ENCODE assay signal across 8 cellular contexts in the genomic region with DNA sequence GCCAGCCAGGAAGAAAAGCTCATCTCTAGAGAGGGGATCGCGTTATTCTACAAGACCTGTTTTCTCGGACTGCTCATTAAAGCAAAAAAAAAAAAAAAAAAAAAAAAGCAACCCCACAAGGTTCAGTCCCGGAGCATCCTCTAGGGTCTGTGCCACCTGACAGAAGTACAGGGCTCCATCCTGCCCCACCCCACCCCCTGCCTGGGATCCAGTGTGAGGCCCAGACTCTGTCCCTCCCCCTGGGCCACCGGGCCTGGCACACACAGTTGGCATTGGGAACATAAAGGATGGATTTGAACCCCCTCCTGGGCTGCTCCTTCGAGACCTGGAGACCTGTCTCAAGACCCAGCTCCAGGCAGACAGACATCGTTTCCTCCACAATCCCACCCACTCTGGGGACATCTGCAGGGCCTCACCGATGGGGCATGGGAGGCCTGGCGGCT. TPM values are rescaled to one million over a fixed set of nuclear protein-coding genes. Genes with fewer than 3 reads are reported as not detected.
DNase-seq lines count a peak whose midpoint lies in the region; ATAC-seq, FAIRE-seq and TF ChIP-seq lines count a peak whose summit lies in the region.

No MANE protein-coding gene starts in this region.

- H3K36me3 Mint-ChIP-seq in MCF 10A (ENCODE audit: insufficient read depth, unreplicated experiment) = no peaks in the 10 kb centered on the region
- H3K36me3 Mint-ChIP-seq in memory B cell = peaks cover 12% of the 10 kb centered on the region

- intact Hi-C loops in MCF 10A (cut with micrococcal nuclease) = no loop called here

- peak; percentile 9 for FAIRE-seq in urothelium cell line (lab: Jason Lieb, UNC)

- peak overlapping the region; percentile 93 for H3K4me2 ChIP-seq in DOHH2 (ENCODE audit: low read length)

- H3K4me1 ChIP-seq in DOHH2 (ENCODE audit: control insufficient read depth, low read length) = peaks cover 83% of the 10 kb centered on the region

- peaks cover 12% of the 10 kb centered on the region for H3K4me1 Mint-ChIP-seq in MCF 10A (ENCODE audit: insufficient read depth, unreplicated experiment)
- peaks cover 39% of the 10 kb centered on the region for H3K4me1 Mint-ChIP-seq in memory B cell

- peak overlapping the region; percentile 76 for H3K27ac ChIP-seq in DOHH2 (ENCODE audit: low read depth, low read length)

- no peak for TF ChIP-seq CTCF in DOHH2 (IDR thresholded peaks at IDR 0.05; ENCODE audit: low read depth, low read length, poor library complexity, severe bottlenecking)
- TF ChIP-seq CTCF in MCF 10A (IDR thresholded peaks at IDR 0.05; ENCODE audit: unreplicated experiment) = no peak

- CTCF ChIA-PET in MCF 10A (lab: Yijun Ruan, JAX) = no interaction called here

- TSS peak; percentile 30 for BruUV-seq in MCF 10A (replicated peaks; lab: Mats Ljungman, UMichigan)

- H3K27me3 Mint-ChIP-seq in MCF 10A (ENCODE audit: insufficient read depth, unreplicated experiment) = no peaks in the 10 kb centered on the region
- H3K27me3 Mint-ChIP-seq in memory B cell = no peaks in the 10 kb centered on the region

- peak overlapping the region; percentile 65 for H3K4me3 Mint-ChIP-seq in MCF 10A (ENCODE audit: unreplicated experiment)
- peak overlapping the region; percentile 91 for H3K4me3 Mint-ChIP-seq in memory B cell

- no peaks in the 10 kb centered on the region for H3K9me3 ChIP-seq in DOHH2 (ENCODE audit: control insufficient read depth, insufficient read depth, low read length)

- H3K9me2 ChIP-seq in DOHH2 (replicated peaks; ENCODE audit: control insufficient read depth, low read length) = no peaks in the 10 kb centered on the region

- peaks cover 24% of the 10 kb centered on the region for H3F3A ChIP-seq in DOHH2 (ENCODE audit: control insufficient read depth, insufficient read depth)

- peaks cover 54% of the 10 kb centered on the region for H3K79me2 ChIP-seq in DOHH2 (ENCODE audit: control insufficient read depth, low read length)

- no peaks in the 10 kb centered on the region; the same call in 1 of the 2 replicates for H4K20me1 ChIP-seq in DOHH2 (ENCODE audit: control insufficient read depth, insufficient read depth, low read depth, low read length)

- DNase-seq in LHCN-M2 (ENCODE audit: low read depth) (peak; percentile 47), MCF 10A (ENCODE audit: unreplicated experiment) (no peak), memory B cell (ENCODE audit: low spot score in 2 of 2) (no peak), urothelium cell line (ENCODE audit: low spot score) (peak; percentile 68), DMS79 (lab: John Stamatoyannopoulos, UW) (no peak)

- ATAC-seq in memory B cell (ENCODE audit: low read depth) (peak; percentile 5), GM21528 (IDR thresholded peaks at IDR 0.05; ENCODE audit: low FRiP score, unreplicated experiment) (no peak), GM21360 (IDR thresholded peaks at IDR 0.05; ENCODE audit: unreplicated experiment) (no peak)

- H3K27ac Mint-ChIP-seq in MCF 10A (ENCODE audit: low read depth, unreplicated experiment) (peak overlapping the region; percentile 68), memory B cell (peak overlapping the region; percentile 92)

- no peaks in the 10 kb centered on the region for H3K9me3 Mint-ChIP-seq in MCF 10A (ENCODE audit: unreplicated experiment)
- no peaks in the 10 kb centered on the region for H3K9me3 Mint-ChIP-seq in memory B cell

- no peaks in the 10 kb centered on the region for H3K27me3 ChIP-seq in DOHH2 (ENCODE audit: control insufficient read depth, low read length)

- H3K36me3 ChIP-seq in DOHH2 (ENCODE audit: control insufficient read depth, low read length) = peaks cover 53% of the 10 kb centered on the region

- peak overlapping the region; percentile 78 for H3K4me3 ChIP-seq in DOHH2 (ENCODE audit: low read length)

- POLR2A ChIA-PET in MCF 10A (lab: Yijun Ruan, JAX) = no interaction called here

RNA-seq across cellular contexts. Expression of gene ORAI2, which starts 0.7 kb away (rescaled TPM):
- total RNA-seq in LHCN-M2 (2014; rRNA removed) (69.7 and 86.8 TPM in 2 replicates), MCF 10A (2022) (9.1 and 15.4 TPM in 2 replicates)
- polyA plus RNA-seq in LHCN-M2 (2012) = 58.9 TPM

RNA-seq across cellular contexts. Expression of gene ALKBH4, which starts 30.6 kb away (rescaled TPM):
- total RNA-seq in LHCN-M2 (2014; rRNA removed) (20.4 and 25.5 TPM in 2 replicates), MCF 10A (2022) (5.9 and 10.3 TPM in 2 replicates)
- 10.6 TPM for polyA plus RNA-seq in LHCN-M2 (2012)

RNA-seq across cellular contexts. Expression of gene LRWD1, which starts 30.7 kb away (rescaled TPM):
- total RNA-seq in LHCN-M2 (2014; rRNA removed) (58.7 and 79.6 TPM in 2 replicates), MCF 10A (2022) (15.6 and 18.9 TPM in 2 replicates)
- polyA plus RNA-seq in LHCN-M2 (2012) = 31.1 TPM

RNA-seq across cellular contexts. Expression of gene PRKRIP1, which starts 37.9 kb away (rescaled TPM):
- total RNA-seq in LHCN-M2 (2014; rRNA removed) = 26.1 and 32.1 TPM in 2 replicates
- 25.5 TPM for polyA plus RNA-seq in LHCN-M2 (2012)
- 32.7 and 36.8 TPM in 2 replicates for total RNA-seq in MCF 10A (2022)

RNA-seq across cellular contexts. Expression of gene POLR2J, which starts 44.7 kb away (rescaled TPM):
- total RNA-seq in LHCN-M2 (2014; rRNA removed) = 25.1 and 42.8 TPM in 2 replicates
- polyA plus RNA-seq in LHCN-M2 (2012) = 175 TPM
- 50.0 and 51.4 TPM in 2 replicates for total RNA-seq in MCF 10A (2022)

Comparison
In these comparisons a context has a peak if more than half of its experiments do, and no peak if none do; other contexts are left out.
1. DNase-seq: peak in LHCN-M2 (single experiment) and urothelium cell line (single experiment); none in MCF 10A (single experiment), memory B cell (0 of 2) and DMS79 (single experiment).